42 cellular contexts compared by ENCODE assay signal in genomic region chr2:162874412-162874811, GRCh38. TPM values are rescaled to one million over a fixed set of nuclear protein-coding genes. Genes with fewer than 3 reads are reported as not detected.
"Had no signal": no experiment of that assay in that cellular context is flagged by ENCODE, and none has a peak within 500 bp of the region (broad histone marks: within the 10 kb centered on the region; RNA-seq: fewer than 3 reads in every experiment).

No MANE protein-coding gene starts in this region.

- H3K36me3 Mint-ChIP-seq: activated naive CD4-positive, alpha-beta T cell treated with anti-CD3 and anti-CD28 coated beads, Interleukin-2, amount 10 ng/mL, durations not matched to agents 7 days and 5 days; activated naive CD4-positive, alpha-beta T cell treated with anti-CD3 and anti-CD28 coated beads, Interleukin-2, amount 50 U/mL, for 24 hours; activated naive CD8-positive, alpha-beta T cell; activated naive CD8-positive, alpha-beta T cell treated with anti-CD3 and anti-CD28 coated beads for 36 hours; activated naive CD8-positive, alpha-beta T cell treated with anti-CD3 and anti-CD28 coated beads, Interleukin-2, amount 10 ng/mL, durations not matched to agents 7 days and 5 days; brain had no signal

- H3K9me3 Mint-ChIP-seq: activated naive CD8-positive, alpha-beta T cell treated with anti-CD3 and anti-CD28 coated beads, Interleukin-2, amount 10 ng/mL, durations not matched to agents 7 days and 5 days; activated T-helper 1 cell treated with anti-CD3 and anti-CD28 coated beads, Interleukin-12 subunit alpha, Interleukin-12 subunit beta, Interleukin-2, Interleukin-4 antibody, amounts not matched to agents 30 ng/mL and 10 ng/mL and 1 ng/mL, durations not matched to agents 14 hours and 24 hours and 36 hours; activated T-helper 17 cell treated with anti-CD3 and anti-CD28 coated beads, Interleukin-2, amount 50 U/mL, for 72 hours; activated T-helper 2 cell treated with anti-CD3 and anti-CD28 coated beads, Interferon-gamma antibody, Interleukin-2, Interleukin-4, amounts not matched to agents 10 μg/mL and 5 μg/mL and 100 μg/mL, durations not matched to agents 14 hours and 24 hours and 36 hours had no signal

- DNase-seq: activated effector memory CD4-positive, alpha-beta T cell treated with anti-CD3 and anti-CD28 coated beads, Interleukin-2, amount 50 U/mL, for 16 hours; activated effector memory CD4-positive, alpha-beta T cell treated with Interleukin-2 at 50 U/mL for 16 hours; activated gamma-delta T cell; activated gamma-delta T cell treated with Interleukin-2 at 50 U/mL for 16 hours; activated naive CD4-positive, alpha-beta T cell; activated naive CD4-positive, alpha-beta T cell treated with anti-CD3 and anti-CD28 coated beads for 36 hours; activated naive CD4-positive, alpha-beta T cell treated with anti-CD3 and anti-CD28 coated beads, Interleukin-2, amount 10 ng/mL, durations not matched to agents 7 days and 5 days; activated naive CD4-positive, alpha-beta T cell treated with anti-CD3 and anti-CD28 coated beads, Interleukin-2, amount 50 U/mL, for 16 hours; activated naive CD4-positive, alpha-beta T cell treated with Interleukin-2 at 50 U/mL for 16 hours; activated naive CD8-positive, alpha-beta T cell treated with anti-CD3 and anti-CD28 coated beads for 36 hours; activated naive CD8-positive, alpha-beta T cell treated with anti-CD3 and anti-CD28 coated beads, Interleukin-2, amount 10 ng/mL, durations not matched to agents 7 days and 5 days; activated naive CD8-positive, alpha-beta T cell treated with anti-CD3 and anti-CD28 coated beads, Interleukin-2, amount 50 U/mL, for 24 hours; activated T-cell treated with anti-CD3 and anti-CD28 coated beads, Interleukin-2, amount 50 U/mL, for 1 hour; activated T-cell treated with anti-CD3 and anti-CD28 coated beads, Interleukin-2, amount 50 U/mL, for 24 hours; activated T-cell treated with anti-CD3 and anti-CD28 coated beads, Interleukin-2, amount 50 U/mL, for 4 hours; activated T-cell treated with anti-CD3 and anti-CD28 coated beads, Interleukin-2, amount 50 U/mL, for 48 hours; activated T-cell treated with anti-CD3 and anti-CD28 coated beads, Interleukin-2, amount 50 U/mL, for 72 hours; adrenal gland; amniotic stem cell; amygdala; anterior cingulate cortex; aorta; body of pancreas; brain microvascular endothelial cell; caudate nucleus; central memory CD4-positive, alpha-beta T cell; cerebellar nuclear complex had no signal

- H3K4me1 Mint-ChIP-seq: activated naive CD4-positive, alpha-beta T cell treated with anti-CD3 and anti-CD28 coated beads, Interleukin-2, amount 10 ng/mL, durations not matched to agents 7 days and 5 days; activated naive CD4-positive, alpha-beta T cell treated with anti-CD3 and anti-CD28 coated beads, Interleukin-2, amount 50 U/mL, for 24 hours; activated naive CD8-positive, alpha-beta T cell treated with anti-CD3 and anti-CD28 coated beads for 36 hours; activated naive CD8-positive, alpha-beta T cell treated with anti-CD3 and anti-CD28 coated beads, Interleukin-2, amount 10 ng/mL, durations not matched to agents 7 days and 5 days; activated naive CD8-positive, alpha-beta T cell treated with anti-CD3 and anti-CD28 coated beads, Interleukin-2, amount 50 U/mL, for 24 hours; activated T-helper 17 cell treated with anti-CD3 and anti-CD28 coated beads, Interleukin-2, amount 50 U/mL, for 72 hours; brain; central memory CD8-positive, alpha-beta T cell had no signal

- H3K4me3 Mint-ChIP-seq: activated naive CD4-positive, alpha-beta T cell treated with anti-CD3 and anti-CD28 coated beads for 36 hours; activated naive CD4-positive, alpha-beta T cell treated with anti-CD3 and anti-CD28 coated beads, Interleukin-2, amount 10 ng/mL, durations not matched to agents 7 days and 5 days; activated naive CD4-positive, alpha-beta T cell treated with anti-CD3 and anti-CD28 coated beads, Interleukin-2, amount 50 U/mL, for 24 hours; activated naive CD8-positive, alpha-beta T cell; activated naive CD8-positive, alpha-beta T cell treated with anti-CD3 and anti-CD28 coated beads for 36 hours; activated naive CD8-positive, alpha-beta T cell treated with anti-CD3 and anti-CD28 coated beads, Interleukin-2, amount 10 ng/mL, durations not matched to agents 7 days and 5 days; activated naive CD8-positive, alpha-beta T cell treated with anti-CD3 and anti-CD28 coated beads, Interleukin-2, amount 50 U/mL, for 24 hours; activated T-cell treated with anti-CD3 and anti-CD28 coated beads, Interleukin-2, amount 50 U/mL, for 24 hours; activated T-cell treated with anti-CD3 and anti-CD28 coated beads, Interleukin-2, amount 50 U/mL, for 4 hours; activated T-cell treated with anti-CD3 and anti-CD28 coated beads, Interleukin-2, amount 50 U/mL, for 72 hours; activated T-helper 1 cell treated with anti-CD3 and anti-CD28 coated beads, Interleukin-12 subunit alpha, Interleukin-12 subunit beta, Interleukin-2, Interleukin-4 antibody, amounts not matched to agents 30 ng/mL and 10 ng/mL and 1 ng/mL, durations not matched to agents 14 hours and 24 hours and 36 hours; activated T-helper 17 cell treated with anti-CD3 and anti-CD28 coated beads, Interleukin-2, amount 50 U/mL, for 72 hours; brain; central memory CD8-positive, alpha-beta T cell had no signal

- H3K9me3 ChIP-seq: adrenal gland, ascending aorta, body of pancreas had no signal

- H3K27ac Mint-ChIP-seq: activated naive CD4-positive, alpha-beta T cell treated with anti-CD3 and anti-CD28 coated beads for 36 hours; activated naive CD4-positive, alpha-beta T cell treated with anti-CD3 and anti-CD28 coated beads, Interleukin-2, amount 10 ng/mL, durations not matched to agents 7 days and 5 days; activated naive CD4-positive, alpha-beta T cell treated with anti-CD3 and anti-CD28 coated beads, Interleukin-2, amount 50 U/mL, for 24 hours; activated naive CD8-positive, alpha-beta T cell; activated naive CD8-positive, alpha-beta T cell treated with anti-CD3 and anti-CD28 coated beads for 36 hours; activated naive CD8-positive, alpha-beta T cell treated with anti-CD3 and anti-CD28 coated beads, Interleukin-2, amount 10 ng/mL, durations not matched to agents 7 days and 5 days; activated naive CD8-positive, alpha-beta T cell treated with anti-CD3 and anti-CD28 coated beads, Interleukin-2, amount 50 U/mL, for 24 hours; activated T-cell treated with anti-CD3 and anti-CD28 coated beads, Interleukin-2, amount 50 U/mL, for 24 hours; activated T-cell treated with anti-CD3 and anti-CD28 coated beads, Interleukin-2, amount 50 U/mL, for 72 hours; activated T-helper 1 cell treated with anti-CD3 and anti-CD28 coated beads, Interleukin-12 subunit alpha, Interleukin-12 subunit beta, Interleukin-2, Interleukin-4 antibody, amounts not matched to agents 30 ng/mL and 10 ng/mL and 1 ng/mL, durations not matched to agents 14 hours and 24 hours and 36 hours; activated T-helper 17 cell treated with anti-CD3 and anti-CD28 coated beads, Interleukin-2, amount 50 U/mL, for 72 hours; activated T-helper 2 cell treated with anti-CD3 and anti-CD28 coated beads, Interferon-gamma antibody, Interleukin-2, Interleukin-4, amounts not matched to agents 10 μg/mL and 5 μg/mL and 100 μg/mL, durations not matched to agents 14 hours and 24 hours and 36 hours; brain had no signal

- H3K27me3 Mint-ChIP-seq: activated naive CD4-positive, alpha-beta T cell treated with anti-CD3 and anti-CD28 coated beads, Interleukin-2, amount 10 ng/mL, durations not matched to agents 7 days and 5 days; activated naive CD4-positive, alpha-beta T cell treated with anti-CD3 and anti-CD28 coated beads, Interleukin-2, amount 50 U/mL, for 24 hours; activated naive CD8-positive, alpha-beta T cell; activated naive CD8-positive, alpha-beta T cell treated with anti-CD3 and anti-CD28 coated beads for 36 hours; activated naive CD8-positive, alpha-beta T cell treated with anti-CD3 and anti-CD28 coated beads, Interleukin-2, amount 10 ng/mL, durations not matched to agents 7 days and 5 days; activated naive CD8-positive, alpha-beta T cell treated with anti-CD3 and anti-CD28 coated beads, Interleukin-2, amount 50 U/mL, for 24 hours; activated T-cell treated with anti-CD3 and anti-CD28 coated beads, Interleukin-2, amount 50 U/mL, for 24 hours; activated T-helper 17 cell treated with anti-CD3 and anti-CD28 coated beads, Interleukin-2, amount 50 U/mL, for 72 hours; brain; central memory CD8-positive, alpha-beta T cell had no signal

- H3K4me3 ChIP-seq: adrenal gland, ascending aorta, body of pancreas, breast epithelium, cardiac muscle cell had no signal

- ATAC-seq: activated naive CD8-positive, alpha-beta T cell treated with anti-CD3 and anti-CD28 coated beads, Interleukin-2, amount 50 U/mL, for 24 hours; activated T-cell treated with anti-CD3 and anti-CD28 coated beads, Interleukin-2, amount 50 U/mL, for 4 hours; activated T-cell treated with anti-CD3 and anti-CD28 coated beads, Interleukin-2, amount 50 U/mL, for 72 hours; activated T-helper 17 cell treated with anti-CD3 and anti-CD28 coated beads, Interleukin-2, amount 50 U/mL, for 72 hours; body of pancreas had no signal

- H3K27me3 ChIP-seq: adrenal gland, ascending aorta, body of pancreas, brain microvascular endothelial cell, breast epithelium, cardiac muscle cell had no signal

- H3K36me3 ChIP-seq: adrenal gland, ascending aorta, brain microvascular endothelial cell, breast epithelium, cardiac muscle cell had no signal

- H3K4me1 ChIP-seq: adrenal gland, ascending aorta, body of pancreas, breast epithelium had no signal

- FAIRE-seq: astrocyte, bronchial epithelial cell had no signal

- H3K27ac ChIP-seq: adrenal gland, ascending aorta, body of pancreas, brain microvascular endothelial cell, breast epithelium, cardiac muscle cell had no signal

RNA-seq across cellular contexts. Expression of gene KCNH7, which starts 35.8 kb away (rescaled TPM):
- total RNA-seq: activated naive CD4-positive, alpha-beta T cell treated with anti-CD3 and anti-CD28 coated beads for 36 hours; activated naive CD8-positive, alpha-beta T cell treated with anti-CD3 and anti-CD28 coated beads for 36 hours; activated naive CD8-positive, alpha-beta T cell treated with anti-CD3 and anti-CD28 coated beads, Interleukin-2, amount 10 ng/mL, durations not matched to agents 7 days and 5 days; activated T-cell treated with anti-CD3 and anti-CD28 coated beads, Interleukin-2, amount 50 U/mL, for 4 hours; activated T-cell treated with anti-CD3 and anti-CD28 coated beads, Interleukin-2, amount 50 U/mL, for 72 hours; activated T-helper 1 cell treated with anti-CD3 and anti-CD28 coated beads, Interleukin-12 subunit alpha, Interleukin-12 subunit beta, Interleukin-2, Interleukin-4 antibody, amounts not matched to agents 30 ng/mL and 10 ng/mL and 1 ng/mL, durations not matched to agents 14 hours and 24 hours and 36 hours; activated T-helper 17 cell treated with anti-CD3 and anti-CD28 coated beads, Interleukin-2, amount 50 U/mL, for 72 hours; activated T-helper 2 cell treated with anti-CD3 and anti-CD28 coated beads, Interferon-gamma antibody, Interleukin-2, Interleukin-4, amounts not matched to agents 10 μg/mL and 5 μg/mL and 100 μg/mL, durations not matched to agents 14 hours and 24 hours and 36 hours; aorta; ascending aorta; body of pancreas; breast epithelium; bronchial epithelial cell; cardiac septum; chondrocyte had no signal
- polyA plus RNA-seq: adipose tissue, aorta had no signal
